Comparison of ENCODE assay signal across 8 cellular contexts in genomic region chr20:17898548-17898994, GRCh38.
DNase-seq lines count a peak whose midpoint lies in the region; ATAC-seq, FAIRE-seq and TF ChIP-seq lines count a peak whose summit lies in the region.

No MANE protein-coding gene starts in this region.

- DNase-seq in AG09309 (ENCODE audit: low read depth), result no peak
- DNase-seq in GM19239 (ENCODE audit: insufficient read length, low spot score), result peak; percentile 33
- peak; percentile 24 to 75 for DNase-seq in NCI-H446 (lab: John Stamatoyannopoulos, UW)
- peak; percentile 28 to 45 for DNase-seq in activated CD4-positive, alpha-beta T cell treated with anti-CD3 and anti-CD28 coated beads, Interleukin-2, amount 50 U/mL, for 24 hours (ENCODE audit: low read depth in 1 of 2, low spot score in 1 of 2)
- peak in 7 of 10 donors; percentile 36 to 86 (median 70) for DNase-seq in dorsolateral prefrontal cortex
- DNase-seq in medulla oblongata (ENCODE audit: extremely low spot score), result peak; percentile 84
- peak; percentile 15 for DNase-seq in stimulated activated CD8-positive, alpha-beta memory T cell treated with anti-CD3 and anti-CD28 coated beads, Interleukin-15, amount 100 ng/mL, for 24 hours (ENCODE audit: low read depth)

- no peaks in the 10 kb centered on the region for H3K27me3 ChIP-seq in dorsolateral prefrontal cortex

- peak; percentile 92 for TF ChIP-seq CTCF in AG09309 (IDR thresholded peaks at IDR 0.05; ENCODE audit: control insufficient read depth, insufficient read depth, low read depth, low read length, missing control alignments)
- peak; percentile 78 to 96 (median 90) for TF ChIP-seq CTCF in dorsolateral prefrontal cortex (IDR thresholded peaks at IDR 0.05 in 54 of 56, conservative IDR thresholded peaks at IDR 0.05 in 2 of 56; ENCODE audit: low read depth in 1 of 56, partially characterized antibody in 56 of 56)

- H3K4me3 ChIP-seq in AG09309 (ENCODE audit: control insufficient read depth, low read depth, low read length) (no peak overlapping the region), dorsolateral prefrontal cortex (no peak overlapping the region)

- no peak overlapping the region for H3K27ac ChIP-seq in dorsolateral prefrontal cortex

- FAIRE-seq in GM19239 (lab: Jason Lieb, UNC), result peak; percentile 83

- intact Hi-C loops in dorsolateral prefrontal cortex (cut with DNase I), result loop anchor here (2.0 to 10.0 kb wide), 4 partner anchors 216 to 394 kb away; partner anchors contain the start of gene RRBP1 (in 2 of the 2)

- ATAC-seq in GM21447 (IDR thresholded peaks at IDR 0.05; ENCODE audit: unreplicated experiment), result no peak
